ENCODE assay signal across 20 cellular contexts in genomic region chr10:44164256-44164956, GRCh38.
"Had no signal": no experiment of that assay in that cellular context is flagged by ENCODE, and none has a peak within 500 bp of the region (broad histone marks: within the 10 kb centered on the region; RNA-seq: fewer than 3 reads in every experiment).

No MANE protein-coding gene starts in this region.

- H3K27me3 ChIP-seq: MG63, SJCRH30 had no signal

- H3K4me3 ChIP-seq: MG63, SJCRH30 had no signal

- H3K36me3 ChIP-seq: MG63, SJCRH30 had no signal

- H3K4me1 ChIP-seq: SJCRH30 had no signal

- DNase-seq: IMR-90, Karpas-422, KG1, MG63, NCI-H1092, NCI-H1105 treated with DMSO at 0.1 percent for 48 hours, NCI-H1417 treated with DMSO at 0.1 percent for 48 hours, NCI-H146, NCI-H1694 treated with DMSO at 0.1 percent for 48 hours, NCI-H1930, NCI-H2081, NCI-H2107, NCI-H2227 treated with DMSO at 0.1 percent for 48 hours, NCI-H524, NCI-H69, NCI-H774, RPMI8226, SHP77 treated with DMSO at 0.1 percent for 48 hours, SJCRH30, SW 1271 had no signal

- H3K9me3 ChIP-seq: MG63, SJCRH30 had no signal

- H3K27ac ChIP-seq: SJCRH30 had no signal
